19 cellular contexts compared by ENCODE assay signal in genomic region chr2:180694445-180695421, GRCh38.
DNase-seq lines count a peak whose midpoint lies in the region; ATAC-seq, FAIRE-seq and TF ChIP-seq lines count a peak whose summit lies in the region.
"Had no signal": no experiment of that assay in that cellular context is flagged by ENCODE, and none has a peak within 500 bp of the region (broad histone marks: within the 10 kb centered on the region; RNA-seq: fewer than 3 reads in every experiment).

No MANE protein-coding gene starts in this region.

- DNase-seq in ELR (ENCODE audit: low read depth): peak; percentile 26
- no peak for DNase-seq in SK-N-SH
- no peak for DNase-seq in keratinocyte (ENCODE audit: low read depth, low spot score)
- DNase-seq in mucosa of gallbladder (ENCODE audit: low spot score): no peak
- no peak for DNase-seq in iPS-NIHi11 (ENCODE audit: low spot score)
- DNase-seq: amygdala; caudate nucleus; effector CD8-positive, alpha-beta T cell; HCEC 1CT; KBM-7; natural killer cell; NCI-H1105 treated with DMSO at 0.1 percent for 48 hours; stimulated activated CD4-positive, alpha-beta T cell treated with anti-CD3 and anti-CD28 coated beads, Interleukin-4, amount 100 ng/mL, for 4 hours; substantia nigra had no signal

- TF ChIP-seq RAD21 in SK-N-SH (IDR thresholded peaks at IDR 0.05; ENCODE audit: low read length): no peak

- H4K20me1 ChIP-seq in Loucy (ENCODE audit: insufficient read depth, low read length, poor library complexity, severe bottlenecking) (no peaks in the 10 kb centered on the region), SK-N-SH (ENCODE audit: insufficient read depth) (no peaks in the 10 kb centered on the region), keratinocyte (ENCODE audit: control insufficient read depth, extremely low read depth, insufficient read depth, low read length) (no peaks in the 10 kb centered on the region)

- H3K36me3 ChIP-seq in Loucy (ENCODE audit: insufficient read depth, low read length) (no peaks in the 10 kb centered on the region), SK-N-SH (replicated peaks in 1 of 2; ENCODE audit: control insufficient read depth in 1 of 2, insufficient read depth in 2 of 2, low read length in 1 of 2) (no peaks in the 10 kb centered on the region), keratinocyte (ENCODE audit: control insufficient read depth in 2 of 2, extremely low read depth in 1 of 2, insufficient read depth in 2 of 2, low read length in 2 of 2) (no peaks in the 10 kb centered on the region)

- H3K4me2 ChIP-seq in Loucy (ENCODE audit: low read depth, low read length, poor library complexity, severe bottlenecking) (peak overlapping the region; percentile 22), SK-N-SH (0 out of 2 replicates have a peak overlapping the region, but pooled peaks have one; percentile 5), keratinocyte (ENCODE audit: control insufficient read depth, extremely low read depth, insufficient read depth, low read depth, low read length) (no peak overlapping the region)

- H3K9me2 ChIP-seq in Loucy (replicated peaks; ENCODE audit: low read depth, low read length): no peaks in the 10 kb centered on the region
- H3K9me2 ChIP-seq in SK-N-SH: no peaks in the 10 kb centered on the region

- no peaks in the 10 kb centered on the region for H3K9me1 ChIP-seq in keratinocyte (ENCODE audit: control insufficient read depth, extremely low read depth, insufficient read depth, low read length)

- H3K79me2 ChIP-seq in Loucy (ENCODE audit: insufficient read depth, low read length) (no peaks in the 10 kb centered on the region), SK-N-SH (ENCODE audit: insufficient read depth) (no peaks in the 10 kb centered on the region), keratinocyte (ENCODE audit: control insufficient read depth, insufficient read depth, low read length) (no peaks in the 10 kb centered on the region)

- H3K4me3 ChIP-seq in Loucy (ENCODE audit: low read length, poor library complexity, severe bottlenecking): no peak overlapping the region
- no peak overlapping the region for H3K4me3 ChIP-seq in SK-N-SH (ENCODE audit: low read depth in 2 of 2, low read length in 1 of 2)
- H3K4me3 ChIP-seq in keratinocyte (ENCODE audit: control insufficient read depth in 2 of 3, extremely low read depth in 1 of 3, insufficient read depth in 2 of 3, low read depth in 1 of 3, low read length in 3 of 3): no peak overlapping the region
- H3K4me3 ChIP-seq: skin epidermis had no signal

- WGBS in SK-N-SH (ENCODE audit: low lambda C conversion rate): 61% methylated on average over 5 of the region's 5 CpGs

- no peak for TF ChIP-seq CTCF in Loucy (conservative IDR thresholded peaks at IDR 0.05; ENCODE audit: low read length)
- no peak for TF ChIP-seq CTCF in SK-N-SH (IDR thresholded peaks at IDR 0.05)
- TF ChIP-seq CTCF in keratinocyte (optimal IDR thresholded peaks at IDR 0.05 in 1 of 3, IDR thresholded peaks at IDR 0.05 in 1 of 3, conservative IDR thresholded peaks at IDR 0.05 in 1 of 3; ENCODE audit: extremely low read depth in 1 of 3, insufficient read depth in 2 of 3, low read length in 3 of 3): no peak

- POLR2A ChIA-PET in SK-N-SH (lab: Yijun Ruan, JAX): no interaction called here

- H3K27me3 ChIP-seq in Loucy (ENCODE audit: insufficient read depth, low read length, poor library complexity, severe bottlenecking) (no peaks in the 10 kb centered on the region), SK-N-SH (ENCODE audit: insufficient read depth) (no peaks in the 10 kb centered on the region), keratinocyte (ENCODE audit: control insufficient read depth, extremely low read depth, insufficient read depth, low read length) (no peaks in the 10 kb centered on the region)

- H3K27ac ChIP-seq in SK-N-SH (ENCODE audit: low read depth in 2 of 2, low read length in 1 of 2) (no peak overlapping the region), keratinocyte (ENCODE audit: control insufficient read depth, insufficient read depth, low read length) (no peak overlapping the region)
- H3K27ac ChIP-seq: HL-60, skin epidermis had no signal

- CTCF ChIA-PET in SK-N-SH (lab: Yijun Ruan, JAX): interaction anchor here (0.8 to 0.9 kb wide), 2 partner anchors 289 to 570 kb away, joined by 3 to 4 read pairs; no protein-coding TSS in a partner anchor

- TF ChIP-seq EP300 in SK-N-SH (IDR thresholded peaks at IDR 0.05; ENCODE audit: borderline replicate concordance in 1 of 2, low read depth in 1 of 2, low read length in 1 of 2): no peak

- H3K9ac ChIP-seq in Loucy (ENCODE audit: low read depth, low read length, poor library complexity, severe bottlenecking) (no peak overlapping the region), SK-N-SH (no peak overlapping the region), keratinocyte (ENCODE audit: control insufficient read depth, extremely low read depth, insufficient read depth, low read length) (no peak overlapping the region)

- FAIRE-seq in keratinocyte (lab: Jason Lieb, UNC): peak; percentile 20

- H2AFZ ChIP-seq in Loucy (ENCODE audit: low read length): 0 out of 2 replicates have a peak overlapping the region, but pooled peaks have one; percentile 3
- H2AFZ ChIP-seq in SK-N-SH (ENCODE audit: low read depth): no peak overlapping the region
- H2AFZ ChIP-seq in keratinocyte (ENCODE audit: control insufficient read depth, low read length): no peak overlapping the region

- H3K9me3 ChIP-seq in Loucy (ENCODE audit: insufficient read depth, low read depth, low read length): no peaks in the 10 kb centered on the region
- no peaks in the 10 kb centered on the region for H3K9me3 ChIP-seq in SK-N-SH
- no peaks in the 10 kb centered on the region for H3K9me3 ChIP-seq in keratinocyte (ENCODE audit: control insufficient read depth, low read depth, low read length)

- no peak for ATAC-seq in GM18867 (IDR thresholded peaks at IDR 0.05; ENCODE audit: unreplicated experiment)
- ATAC-seq in esophagus mucosa: no peak
- ATAC-seq: natural killer cell had no signal

- no peaks in the 10 kb centered on the region for H3K4me1 ChIP-seq in Loucy (ENCODE audit: insufficient read depth, low read length, poor library complexity, severe bottlenecking)
- no peaks in the 10 kb centered on the region; a peak in 1 of 4 replicates for H3K4me1 ChIP-seq in SK-N-SH (ENCODE audit: control insufficient read depth in 1 of 2, insufficient read depth in 2 of 2, low read depth in 1 of 2, low read length in 1 of 2)
- no peaks in the 10 kb centered on the region for H3K4me1 ChIP-seq in keratinocyte (ENCODE audit: control insufficient read depth, extremely low read depth, insufficient read depth, low read length)

- no peaks in the 10 kb centered on the region for H3F3A ChIP-seq in Loucy (ENCODE audit: low read depth)
- H3F3A ChIP-seq in SK-N-SH (replicated peaks; ENCODE audit: insufficient read depth): no peaks in the 10 kb centered on the region

- dilution Hi-C loops in keratinocyte (cut with MboI; ENCODE audit: extremely low pct_ligation_motif_present, low sequenced_read_pairs): no loop called here

TF ChIP-seq in SK-N-SH, 30 proteins besides CTCF, POLR2A, EP300 and RAD21:
- TF ChIP-seq ELF1 (IDR thresholded peaks at IDR 0.05): no peak
- no peak for TF ChIP-seq RFX5 (IDR thresholded peaks at IDR 0.05; ENCODE audit: low read length)
- TF ChIP-seq, protein P1, sequence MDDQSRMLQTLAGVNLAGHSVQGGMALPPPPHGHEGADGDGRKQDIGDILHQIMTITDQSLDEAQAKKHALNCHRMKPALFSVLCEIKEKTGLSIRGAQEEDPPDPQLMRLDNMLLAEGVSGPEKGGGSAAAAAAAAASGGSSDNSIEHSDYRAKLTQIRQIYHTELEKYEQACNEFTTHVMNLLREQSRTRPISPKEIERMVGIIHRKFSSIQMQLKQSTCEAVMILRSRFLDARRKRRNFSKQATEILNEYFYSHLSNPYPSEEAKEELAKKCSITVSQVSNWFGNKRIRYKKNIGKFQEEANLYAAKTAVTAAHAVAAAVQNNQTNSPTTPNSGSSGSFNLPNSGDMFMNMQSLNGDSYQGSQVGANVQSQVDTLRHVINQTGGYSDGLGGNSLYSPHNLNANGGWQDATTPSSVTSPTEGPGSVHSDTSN (IDR thresholded peaks at IDR 0.05): no peak
- no peak for TF ChIP-seq FOXM1 (IDR thresholded peaks at IDR 0.05; ENCODE audit: low read depth)
- TF ChIP-seq GATA2 (CRISPR knock-in tag; IDR thresholded peaks at IDR 0.05): no peak
- TF ChIP-seq CHD2 (IDR thresholded peaks at IDR 0.05; ENCODE audit: low read length, partially characterized antibody): no peak
- TF ChIP-seq NFIC (IDR thresholded peaks at IDR 0.05; ENCODE audit: borderline replicate concordance): no peak
- no peak for TF ChIP-seq JUND (IDR thresholded peaks at IDR 0.05)
- TF ChIP-seq TAF1 (IDR thresholded peaks at IDR 0.05; ENCODE audit: borderline replicate concordance, low read depth, low read length): no peak
- TF ChIP-seq MXI1 (IDR thresholded peaks at IDR 0.05; ENCODE audit: low read depth, low read length): no peak
- TF ChIP-seq FOXJ3 (CRISPR knock-in tag; IDR thresholded peaks at IDR 0.05): no peak
- no peak for TF ChIP-seq TCF12 (IDR thresholded peaks at IDR 0.05)
- TF ChIP-seq SMC3 (IDR thresholded peaks at IDR 0.05; ENCODE audit: low read depth, low read length): no peak
- TF ChIP-seq TEAD4 (IDR thresholded peaks at IDR 0.05; ENCODE audit: borderline replicate concordance, insufficient read depth): no peak
